1 cellular context compared by ENCODE assay signal in genomic region chr22:50141891-50142363, GRCh38.
TF ChIP-seq lines count a peak whose summit lies in the region.

No MANE protein-coding gene starts in this region.

TF ChIP-seq in IMR-90, 13 proteins besides CTCF, POLR2A, EP300 and RAD21:
- TF ChIP-seq, protein P1, sequence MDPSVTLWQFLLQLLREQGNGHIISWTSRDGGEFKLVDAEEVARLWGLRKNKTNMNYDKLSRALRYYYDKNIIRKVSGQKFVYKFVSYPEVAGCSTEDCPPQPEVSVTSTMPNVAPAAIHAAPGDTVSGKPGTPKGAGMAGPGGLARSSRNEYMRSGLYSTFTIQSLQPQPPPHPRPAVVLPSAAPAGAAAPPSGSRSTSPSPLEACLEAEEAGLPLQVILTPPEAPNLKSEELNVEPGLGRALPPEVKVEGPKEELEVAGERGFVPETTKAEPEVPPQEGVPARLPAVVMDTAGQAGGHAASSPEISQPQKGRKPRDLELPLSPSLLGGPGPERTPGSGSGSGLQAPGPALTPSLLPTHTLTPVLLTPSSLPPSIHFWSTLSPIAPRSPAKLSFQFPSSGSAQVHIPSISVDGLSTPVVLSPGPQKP (IDR thresholded peaks at IDR 0.05; ENCODE audit: borderline replicate concordance, low read depth, low read length), result no peak
- TF ChIP-seq MAZ (IDR thresholded peaks at IDR 0.05; ENCODE audit: borderline replicate concordance, low read depth, low read length) (no peak), SMC3 (IDR thresholded peaks at IDR 0.05; ENCODE audit: low read depth, low read length) (no peak; the same call in 1 of the 2 replicates), BHLHE40 (IDR thresholded peaks at IDR 0.05; ENCODE audit: low read depth, low read length) (no peak), RCOR1 (IDR thresholded peaks at IDR 0.05; ENCODE audit: insufficient replicate concordance, low read length) (no peak), RFX5 (IDR thresholded peaks at IDR 0.05; ENCODE audit: low read depth, low read length) (no peak), USF2 (IDR thresholded peaks at IDR 0.05; ENCODE audit: low read depth, low read length) (no peak), CEBPB (IDR thresholded peaks at IDR 0.05; ENCODE audit: low read depth, low read length) (no peak), MXI1 (IDR thresholded peaks at IDR 0.05; ENCODE audit: borderline replicate concordance, low read depth, low read length) (no peak), NFE2L2 (IDR thresholded peaks at IDR 0.05; ENCODE audit: low read depth, low read length) (no peak), CHD1 (IDR thresholded peaks at IDR 0.05; ENCODE audit: low read depth, low read length) (no peak), MAFK (IDR thresholded peaks at IDR 0.05; ENCODE audit: low read depth, low read length) (no peak), FOS (IDR thresholded peaks at IDR 0.05; ENCODE audit: low read depth, low read length) (no peak)
